In genomic region chr2:85705680-85706039, GRCh38 we compare ENCODE assay signal across 8 cellular contexts. TPM values are rescaled to one million over a fixed set of nuclear protein-coding genes. Genes with fewer than 3 reads are reported as not detected.
DNase-seq lines count a peak whose midpoint lies in the region; ATAC-seq and TF ChIP-seq lines count a peak whose summit lies in the region.

No MANE protein-coding gene starts in this region.

- H3K27ac ChIP-seq in IMR-90 (ENCODE audit: insufficient read depth, low read length): no peak overlapping the region

- H3K27me3 ChIP-seq in IMR-90 (ENCODE audit: control insufficient read depth, insufficient read depth, low read length): no peaks in the 10 kb centered on the region; the same call in 1 of the 2 replicates

- intact Hi-C loops in IMR-90 (cut with micrococcal nuclease): loop anchor here (5.0 kb wide), 1 partner anchor 283 kb away; no protein-coding TSS in a partner anchor

- no peak overlapping the region for H4K5ac ChIP-seq in IMR-90 (ENCODE audit: low read depth, low read length)

- no peak overlapping the region for H3K4me2 ChIP-seq in IMR-90 (ENCODE audit: low read depth, low read length)

- no peak overlapping the region for H3K23ac ChIP-seq in IMR-90 (ENCODE audit: low read depth, low read length)

- H4K8ac ChIP-seq in IMR-90 (ENCODE audit: low read depth in 2 of 2, low read length in 2 of 2): peak overlapping the region in 1 of 2 experiments; percentile 15; a peak in 2 of 4 replicates

- H2BK15ac ChIP-seq in IMR-90 (ENCODE audit: low read depth, low read length): peak overlapping the region; percentile 87; the same call in 1 of the 3 replicates

- H2AFZ ChIP-seq in IMR-90 (replicated peaks; ENCODE audit: low read length, poor library complexity): peak overlapping the region; percentile 5

- no peak overlapping the region for H3K9ac ChIP-seq in IMR-90 (ENCODE audit: low read depth, low read length)

- no TSS peak for BruUV-seq in IMR-90 (replicated peaks; lab: Mats Ljungman, UMichigan)

- WGBS in IMR-90 (ENCODE audit: extremely low coverage in 2 of 2, insufficient read length in 1 of 2), 2 experiments: no CpG with 5 or more reads among the region's 2 CpGs

- ATAC-seq in IMR-90 (ENCODE audit: low read depth) (peak; percentile 68), GM18858 (IDR thresholded peaks at IDR 0.05; ENCODE audit: unreplicated experiment) (no peak), HG03025 (IDR thresholded peaks at IDR 0.05; ENCODE audit: low FRiP score, unreplicated experiment) (no peak)

- H2BK5ac ChIP-seq in IMR-90 (ENCODE audit: low read depth, low read length, poor library complexity, severe bottlenecking): no peak overlapping the region

- H2BK120ac ChIP-seq in IMR-90 (ENCODE audit: low read depth, low read length): peak overlapping the region; percentile 91

- H2AK9ac ChIP-seq in IMR-90 (replicated peaks; ENCODE audit: low read depth, low read length, poor library complexity): peak overlapping the region; percentile 20

- no peak overlapping the region for H3K18ac ChIP-seq in IMR-90 (ENCODE audit: low read depth, low read length)

- H2BK20ac ChIP-seq in IMR-90 (ENCODE audit: low read depth, low read length): peak overlapping the region; percentile 92

- no peak overlapping the region for H3K14ac ChIP-seq in IMR-90 (replicated peaks; ENCODE audit: low read depth, low read length)

- TF ChIP-seq POLR2A in IMR-90 (IDR thresholded peaks at IDR 0.05; ENCODE audit: low read depth, low read length): no peak

- no peaks in the 10 kb centered on the region for H3K79me1 ChIP-seq in IMR-90 (ENCODE audit: low read depth in 1 of 2, low read length in 2 of 2)

- H3K4ac ChIP-seq in IMR-90 (ENCODE audit: low read depth, low read length): peak overlapping the region; percentile 90

- H3K9me3 ChIP-seq in IMR-90 (ENCODE audit: control insufficient read depth, insufficient read depth, low read length): no peaks in the 10 kb centered on the region

- DNase-seq in AG08396 (ENCODE audit: low spot score) (peak; percentile 81), IMR-90 (peak; percentile 99), cardiac fibroblast (ENCODE audit: low read depth in 2 of 2) (peak; percentile 98), lung microvascular endothelial cell (ENCODE audit: low read depth in 2 of 2) (peak; percentile 20 to 73), KG1 (lab: John Stamatoyannopoulos, UW) (no peak), occipital lobe (lab: John Stamatoyannopoulos, UW) (no peak)

- no peak for TF ChIP-seq CTCF in IMR-90 (conservative IDR thresholded peaks at IDR 0.05; ENCODE audit: low read depth, low read length)
- no peak for TF ChIP-seq CTCF in cardiac fibroblast (IDR thresholded peaks at IDR 0.05; ENCODE audit: low read depth, low read length)

- in situ Hi-C loops in IMR-90 (cut with MboI; ENCODE audit: low sequenced_read_pairs): loop anchor here (5.0 kb wide), 1 partner anchor 58 kb away; no protein-coding TSS in a partner anchor

- no peaks in the 10 kb centered on the region for H3K9me1 ChIP-seq in IMR-90 (ENCODE audit: insufficient read depth, low read length)

- no peak for TF ChIP-seq RAD21 in IMR-90 (IDR thresholded peaks at IDR 0.05; ENCODE audit: low read length)

- H3K36me3 ChIP-seq in IMR-90 (ENCODE audit: control insufficient read depth, insufficient read depth, low read length): no peaks in the 10 kb centered on the region

- H3K4me3 ChIP-seq in IMR-90 (ENCODE audit: insufficient read depth, low read depth, low read length): no peak overlapping the region
- no peak overlapping the region for H3K4me3 ChIP-seq in cardiac fibroblast (replicated peaks in 1 of 2; ENCODE audit: low read depth in 2 of 2, low read length in 2 of 2)

- CTCF ChIA-PET in IMR-90 (lab: Yijun Ruan, JAX): interaction anchor here (1.0 to 2.2 kb wide), 2 partner anchors 27 to 68 kb away, joined by 4 to 7 read pairs; no protein-coding TSS in a partner anchor

- peak overlapping the region; percentile 67 for H2AK5ac ChIP-seq in IMR-90 (ENCODE audit: low read depth, low read length)

- H4K91ac ChIP-seq in IMR-90 (ENCODE audit: insufficient read depth, low read depth, low read length): peak overlapping the region; percentile 90

- dilution Hi-C loops in IMR-90 (cut with HindIII; ENCODE audit: low sequenced_read_pairs, unreplicated experiment): no loop called here

- peaks cover 18% of the 10 kb centered on the region for H3K4me1 ChIP-seq in IMR-90 (ENCODE audit: control insufficient read depth, insufficient read depth, low read length)

- no peak overlapping the region for H3K56ac ChIP-seq in IMR-90 (ENCODE audit: extremely low read depth, insufficient read depth, low read length)

- POLR2A ChIA-PET in IMR-90 (lab: Charles Lee; ENCODE audit: unreplicated experiment): interaction anchor here (0.6 kb wide), 1 partner anchor 182 kb away, joined by 3 read pairs; no protein-coding TSS in a partner anchor

- H4K20me1 ChIP-seq in IMR-90 (ENCODE audit: insufficient read depth, low read length): peaks cover 2% of the 10 kb centered on the region; the same call in 1 of the 2 replicates

TF ChIP-seq in IMR-90, 13 proteins besides CTCF, POLR2A, EP300 and RAD21:
- TF ChIP-seq MAZ (IDR thresholded peaks at IDR 0.05; ENCODE audit: borderline replicate concordance, low read depth, low read length) (peak; percentile 49; the same call in 1 of the 2 replicates), BHLHE40 (IDR thresholded peaks at IDR 0.05; ENCODE audit: low read depth, low read length) (peak; percentile 90), ELK1 (IDR thresholded peaks at IDR 0.05; ENCODE audit: borderline replicate concordance, low read depth, low read length) (no peak), USF2 (IDR thresholded peaks at IDR 0.05; ENCODE audit: low read depth, low read length) (no peak), RFX5 (IDR thresholded peaks at IDR 0.05; ENCODE audit: low read depth, low read length) (no peak), NFE2L2 (IDR thresholded peaks at IDR 0.05; ENCODE audit: low read depth, low read length) (no peak; the same call in 1 of the 2 replicates), RCOR1 (IDR thresholded peaks at IDR 0.05; ENCODE audit: insufficient replicate concordance, low read length) (peak; percentile 99), CEBPB (IDR thresholded peaks at IDR 0.05; ENCODE audit: low read depth, low read length) (peak; percentile 100), FOS (IDR thresholded peaks at IDR 0.05; ENCODE audit: low read depth, low read length) (peak; percentile 52; the same call in 1 of the 2 replicates), MAFK (IDR thresholded peaks at IDR 0.05; ENCODE audit: low read depth, low read length) (no peak), MXI1 (IDR thresholded peaks at IDR 0.05; ENCODE audit: borderline replicate concordance, low read depth, low read length) (0 out of 2 replicates have a peak, but pooled peaks have one; percentile 13)

RNA-seq across cellular contexts. Expression of gene GNLY, which starts 11.5 kb away (rescaled TPM):
- total RNA-seq in IMR-90 (2012; rRNA removed) (not detected in 2 replicates), lung microvascular endothelial cell (not detected in 2 replicates), occipital lobe (not detected)
- polyA plus RNA-seq in IMR-90 (2012; rRNA removed): not detected in 2 replicates
- polyA plus RNA-seq in IMR-90 (2012; cell fraction: cytosol; rRNA removed): not detected in 2 replicates
- polyA plus RNA-seq in IMR-90 (2012; cell fraction: nucleus; rRNA removed; ENCODE audit: low replicate concordance): 0.13 and 0.24 TPM in 2 replicates

RNA-seq across cellular contexts. Expression of gene SFTPB, which starts 37.7 kb away (rescaled TPM):
- total RNA-seq in IMR-90 (2012; rRNA removed) (not detected in 2 replicates), lung microvascular endothelial cell (not detected in 2 replicates), occipital lobe (0.16 TPM)
- not detected in 2 replicates for polyA plus RNA-seq in IMR-90 (2012; rRNA removed)
- 0.07 TPM in 1 of 2 replicates, not detected in the other for polyA plus RNA-seq in IMR-90 (2012; cell fraction: cytosol; rRNA removed)
- polyA plus RNA-seq in IMR-90 (2012; cell fraction: nucleus; rRNA removed; ENCODE audit: low replicate concordance): not detected in 2 replicates

RNA-seq across cellular contexts. Expression of gene ATOH8, which starts 48.1 kb away (rescaled TPM):
- total RNA-seq in IMR-90 (2012; rRNA removed) (7.8 and 7.9 TPM in 2 replicates), lung microvascular endothelial cell (9.8 and 44.6 TPM in 2 replicates), occipital lobe (3.0 TPM)
- 9.0 and 11.2 TPM in 2 replicates for polyA plus RNA-seq in IMR-90 (2012; rRNA removed)
- 6.2 and 7.6 TPM in 2 replicates for polyA plus RNA-seq in IMR-90 (2012; cell fraction: cytosol; rRNA removed)
- 5.0 and 13.0 TPM in 2 replicates for polyA plus RNA-seq in IMR-90 (2012; cell fraction: nucleus; rRNA removed; ENCODE audit: low replicate concordance)

Comparison
In these comparisons a context has a peak if more than half of its experiments do, and no peak if none do; other contexts are left out.
1. DNase-seq: peak in AG08396 (single experiment), IMR-90 (single experiment), cardiac fibroblast (2 of 2) and lung microvascular endothelial cell (2 of 2); none in KG1 (single experiment) and occipital lobe (single experiment).